Comparison of ENCODE assay signal across 9 cellular contexts in the genomic region with DNA sequence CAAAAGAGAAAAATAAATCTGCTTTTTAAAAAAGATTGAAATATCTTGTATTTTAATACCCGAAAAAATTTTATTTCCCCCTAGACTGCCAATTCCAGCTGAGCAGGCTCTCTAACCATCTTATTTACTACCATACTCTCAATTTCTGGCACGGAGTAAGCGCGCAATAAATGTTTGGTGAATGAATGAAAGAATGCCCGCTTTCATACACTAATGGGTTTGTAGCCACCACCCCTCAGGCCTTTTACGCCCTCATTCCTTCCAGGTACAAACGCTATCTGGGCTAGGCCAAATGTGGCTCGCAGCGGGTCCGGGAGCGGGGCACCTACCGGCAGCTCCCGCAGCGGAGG. TPM values are rescaled to one million over a fixed set of nuclear protein-coding genes. Genes with fewer than 3 reads are reported as not detected.
DNase-seq lines count a peak whose midpoint lies in the region; ATAC-seq and TF ChIP-seq lines count a peak whose summit lies in the region.
"Had no signal": no experiment of that assay in that cellular context is flagged by ENCODE, and none has a peak within 500 bp of the region (broad histone marks: within the 10 kb centered on the region; RNA-seq: fewer than 3 reads in every experiment).

No MANE protein-coding gene starts in this region.

- H3K36me3 ChIP-seq in GM23248 (ENCODE audit: low read depth) (no peaks in the 10 kb centered on the region), right lobe of liver (no peaks in the 10 kb centered on the region), upper lobe of left lung (peaks cover 0 to 12% (median 2%) of the 10 kb centered on the region in 4 donors)

- 1 to 3% methylated on average over 14 of the region's 14 CpGs for WGBS in GM23248 (ENCODE audit: low coverage in 1 of 2, low lambda C conversion rate in 2 of 2, missing lambda C conversion rate in 2 of 2), 2 experiments
- WGBS in right lobe of liver (ENCODE audit: insufficient coverage, low coverage, low lambda C conversion rate, missing lambda C conversion rate) = 0% methylated on average over 7 of the region's 14 CpGs
- WGBS in upper lobe of left lung, 2 donors = 2 to 3% methylated on average over 12 to 14 of the region's 14 CpGs

- H3K27ac ChIP-seq in GM23248 (no peak overlapping the region), right lobe of liver (peak overlapping the region in 1 of 3 donors; percentile 66), upper lobe of left lung (peak overlapping the region in 3 of 4 donors; percentile 82 to 83 (median 82))

- H3K4me1 Mint-ChIP-seq in activated naive CD8-positive, alpha-beta T cell treated with anti-CD3 and anti-CD28 coated beads, Interleukin-2, amount 50 U/mL, for 24 hours = peaks cover 8% of the 10 kb centered on the region

- H3K27me3 ChIP-seq in GM23248 (replicated peaks; ENCODE audit: insufficient read depth) (no peaks in the 10 kb centered on the region), right lobe of liver (no peaks in the 10 kb centered on the region), upper lobe of left lung (no peaks in the 10 kb centered on the region)

- H3K79me2 ChIP-seq in GM23248 (ENCODE audit: insufficient read depth) = no peaks in the 10 kb centered on the region

- H4K20me1 ChIP-seq in GM23248 (ENCODE audit: insufficient read depth) = no peaks in the 10 kb centered on the region

- peak overlapping the region; percentile 82 for H3K9ac ChIP-seq in GM23248

- TF ChIP-seq POLR2A in right lobe of liver (IDR thresholded peaks at IDR 0.05) = no peak
- TF ChIP-seq POLR2A in upper lobe of left lung (IDR thresholded peaks at IDR 0.05) = no peak

- H3K4me1 ChIP-seq in GM23248 (ENCODE audit: insufficient read depth) = peaks cover 4% of the 10 kb centered on the region; the same call in 1 of the 2 replicates
- peaks cover 0 to 12% (median 3%) of the 10 kb centered on the region in 4 donors for H3K4me1 ChIP-seq in right lobe of liver
- peaks cover 17 to 23% (median 20%) of the 10 kb centered on the region in 4 donors for H3K4me1 ChIP-seq in upper lobe of left lung

- H3K9me3 Mint-ChIP-seq in activated naive CD8-positive, alpha-beta T cell treated with anti-CD3 and anti-CD28 coated beads, Interleukin-2, amount 50 U/mL, for 24 hours = no peaks in the 10 kb centered on the region

- in situ Hi-C loops in ACHN (cut with HindIII; ENCODE audit: low pct_ligation_motif_present, low pct_unique_long_range_greater_than_20kb, low sequenced_read_pairs) = no loop called here
- in situ Hi-C loops in GM23248 (cut with MboI) = no loop called here

- peaks cover 2% of the 10 kb centered on the region for H3K36me3 Mint-ChIP-seq in activated naive CD8-positive, alpha-beta T cell treated with anti-CD3 and anti-CD28 coated beads, Interleukin-2, amount 50 U/mL, for 24 hours (ENCODE audit: low read depth)

- H3K27ac Mint-ChIP-seq in activated naive CD8-positive, alpha-beta T cell treated with anti-CD3 and anti-CD28 coated beads, Interleukin-2, amount 50 U/mL, for 24 hours = no peak overlapping the region

- TF ChIP-seq CTCF in right lobe of liver (IDR thresholded peaks at IDR 0.05) (no peak), upper lobe of left lung (IDR thresholded peaks at IDR 0.05) (no peak)

- no peaks in the 10 kb centered on the region for H3F3A ChIP-seq in GM23248 (ENCODE audit: insufficient read depth)

- peak overlapping the region; percentile 75 for H3K4me2 ChIP-seq in GM23248 (ENCODE audit: unreplicated experiment)

- H3K4me3 ChIP-seq in GM23248 (peak overlapping the region; percentile 88), right lobe of liver (peak overlapping the region; percentile 47 to 84 (median 76)), upper lobe of left lung (peak overlapping the region in 3 of 4 donors; percentile 70 to 97 (median 71))

- intact Hi-C loops in right lobe of liver (cut with DNase I) = loop anchor here in 1 of 2 donors (5.0 kb wide), 1 partner anchor 76 kb away; no protein-coding TSS in a partner anchor

- no peaks in the 10 kb centered on the region for H3K27me3 Mint-ChIP-seq in activated naive CD8-positive, alpha-beta T cell treated with anti-CD3 and anti-CD28 coated beads, Interleukin-2, amount 50 U/mL, for 24 hours

- ATAC-seq in activated naive CD8-positive, alpha-beta T cell treated with anti-CD3 and anti-CD28 coated beads, Interleukin-2, amount 50 U/mL, for 24 hours = no peak
- no peak for ATAC-seq in right lobe of liver
- no peak for ATAC-seq in upper lobe of left lung (ENCODE audit: low FRiP score in 2 of 2)

- H3K9me3 ChIP-seq in GM23248 (ENCODE audit: low read depth) (no peaks in the 10 kb centered on the region), right lobe of liver (no peaks in the 10 kb centered on the region), upper lobe of left lung (no peaks in the 10 kb centered on the region)

- TF ChIP-seq EP300 in upper lobe of left lung (IDR thresholded peaks at IDR 0.05) = no peak

- peak overlapping the region; percentile 76 for H3K4me3 Mint-ChIP-seq in activated naive CD8-positive, alpha-beta T cell treated with anti-CD3 and anti-CD28 coated beads, Interleukin-2, amount 50 U/mL, for 24 hours

- peak overlapping the region; percentile 72 for H2AFZ ChIP-seq in GM23248

- no peaks in the 10 kb centered on the region for H3K9me2 ChIP-seq in GM23248 (ENCODE audit: insufficient read depth)

- DNase-seq in ACHN = peak; percentile 23
- DNase-seq in GM23248 = no peak
- no peak for DNase-seq in activated naive CD8-positive, alpha-beta T cell treated with anti-CD3 and anti-CD28 coated beads, Interleukin-2, amount 50 U/mL, for 24 hours
- no peak for DNase-seq in right lobe of liver
- DNase-seq in upper lobe of left lung = no peak
- no peak for DNase-seq in activated CD8-positive, alpha-beta memory T cell treated with anti-CD3 and anti-CD28 coated beads, Interleukin-2, amount 50 U/mL, for 4 hours
- DNase-seq in HuH-7 (ENCODE audit: low spot score) = no peak
- DNase-seq in NCI-H524 treated with DMSO at 0.1 percent for 48 hours (lab: John Stamatoyannopoulos, UW) = no peak

RNA-seq across cellular contexts. Expression of gene PLD2, which starts 0.6 kb away (rescaled TPM):
- total RNA-seq in GM23248 (2014; rRNA removed; shearing (Covaris generic)) = 20.9 and 22.0 TPM in 2 replicates
- polyA plus RNA-seq in GM23248 (2016; fragmentation: Nextera tagmentation; extraction: Ambion mirVana) = 11.9 and 12.3 TPM in 2 replicates
- total RNA-seq in right lobe of liver (10 to 100 TPM in 3 of 6 experiments, 1 to 10 TPM in 3; 8.2 to 27.3 (median 10.8) TPM), upper lobe of left lung (10 to 100 TPM; 15.0 to 51.3 (median 37.6) TPM)

RNA-seq across cellular contexts. Expression of gene PSMB6, which starts 10.4 kb away (rescaled TPM):
- 92.1 and 148 TPM in 2 replicates for total RNA-seq in GM23248 (2014; rRNA removed; shearing (Covaris generic))
- polyA plus RNA-seq in GM23248 (2016; fragmentation: Nextera tagmentation; extraction: Ambion mirVana) = 308 and 315 TPM in 2 replicates
- 100 to 1,000 TPM in 2 of 6 experiments, 10 to 100 TPM in 4; 68.8 to 136 (median 75.7) TPM for total RNA-seq in right lobe of liver
- total RNA-seq in upper lobe of left lung = 100 to 1,000 TPM in 4 of 6 donors, 10 to 100 TPM in 2; 44.0 to 149 (median 110) TPM

RNA-seq across cellular contexts. Expression of gene GLTPD2, which starts 17.6 kb away (rescaled TPM):
- total RNA-seq in GM23248 (2014; rRNA removed; shearing (Covaris generic)) = 2.2 TPM in 1 of 2 replicates, not detected in the other
- polyA plus RNA-seq in GM23248 (2016; fragmentation: Nextera tagmentation; extraction: Ambion mirVana) = 0.50 and 0.61 TPM in 2 replicates
- 10 to 100 TPM; 20.6 to 97.4 (median 60.9) TPM for total RNA-seq in right lobe of liver
- total RNA-seq in upper lobe of left lung = under 1 TPM in 2 of 6 donors, not detected in 4; 0.24 to 0.97 TPM
- total RNA-seq: pulmonary artery endothelial cell had no signal

RNA-seq across cellular contexts. Expression of gene VMO1, which starts 20.2 kb away (rescaled TPM):
- not detected in 2 replicates for total RNA-seq in GM23248 (2014; rRNA removed; shearing (Covaris generic))
- polyA plus RNA-seq in GM23248 (2016; fragmentation: Nextera tagmentation; extraction: Ambion mirVana) = 0.63 and 0.93 TPM in 2 replicates
- total RNA-seq in right lobe of liver (10 to 100 TPM in 1 of 6 experiments, 1 to 10 TPM in 5; 3.5 to 12.3 (median 5.2) TPM), upper lobe of left lung (10 to 100 TPM in 4 of 6 donors, 1 to 10 TPM in 1, not detected in 1; 3.1 to 28.8 (median 13.4) TPM)
